Comparison of ENCODE assay signal across 17 cellular contexts in genomic region chrX:37817579-37817978, GRCh38. TPM values are rescaled to one million over a fixed set of nuclear protein-coding genes. Genes with fewer than 3 reads are reported as not detected.
DNase-seq lines count a peak whose midpoint lies in the region; ATAC-seq lines count a peak whose summit lies in the region.
"Had no signal": no experiment of that assay in that cellular context is flagged by ENCODE, and none has a peak within 500 bp of the region (broad histone marks: within the 10 kb centered on the region; RNA-seq: fewer than 3 reads in every experiment).

No MANE protein-coding gene starts in this region.

- H3K23ac ChIP-seq in neuronal stem cell (ENCODE audit: low read depth, low read length, poor library complexity): no peak overlapping the region

- H3K27me3 ChIP-seq in neuronal stem cell (ENCODE audit: control insufficient read depth in 3 of 3, insufficient read depth in 3 of 3, low read depth in 1 of 3, low read length in 3 of 3): peaks cover 0 to 8% (median 0%) of the 10 kb centered on the region in 3 experiments
- H3K27me3 ChIP-seq: body of pancreas, right atrium auricular region had no signal

- H3K27ac ChIP-seq in neuronal stem cell (replicated peaks; ENCODE audit: low read length): no peak overlapping the region
- H3K27ac ChIP-seq: body of pancreas, right atrium auricular region, VCaP had no signal

- no peaks in the 10 kb centered on the region for H3K9me3 ChIP-seq in neuronal stem cell (replicated peaks in 1 of 2; ENCODE audit: control insufficient read depth in 2 of 2, insufficient read depth in 1 of 2, low read depth in 1 of 2, low read length in 2 of 2)
- H3K9me3 ChIP-seq: body of pancreas, right atrium auricular region had no signal

- H4K91ac ChIP-seq in neuronal stem cell (ENCODE audit: low read depth, low read length, poor library complexity): no peak overlapping the region

- H3K27ac Mint-ChIP-seq in memory B cell: peak overlapping the region; percentile 99
- H3K27ac Mint-ChIP-seq: effector memory CD8-positive, alpha-beta T cell; nephron; stimulated activated effector memory CD8-positive, alpha-beta T cell treated with anti-CD3 and anti-CD28 coated beads, Interleukin-12 subunit alpha, Interleukin-12 subunit beta, amount 100 ng/mL, for 72 hours had no signal

- H3K4ac ChIP-seq in neuronal stem cell (ENCODE audit: low read length): no peak overlapping the region

- no peak overlapping the region for H2BK5ac ChIP-seq in neuronal stem cell (ENCODE audit: low read length)

- peak; percentile 53 for ATAC-seq in GM18909 (IDR thresholded peaks at IDR 0.05; ENCODE audit: poor library complexity, unreplicated experiment)
- ATAC-seq in HG02642 (IDR thresholded peaks at IDR 0.05; ENCODE audit: poor library complexity, unreplicated experiment): peak; percentile 45
- ATAC-seq in HG03432 (IDR thresholded peaks at IDR 0.05; ENCODE audit: unreplicated experiment): peak; percentile 43
- ATAC-seq in memory B cell (ENCODE audit: low read depth): peak; percentile 57
- ATAC-seq: body of pancreas; effector memory CD8-positive, alpha-beta T cell; PC-3; stimulated activated effector memory CD8-positive, alpha-beta T cell treated with anti-CD3 and anti-CD28 coated beads, Interleukin-12 subunit alpha, Interleukin-12 subunit beta, amount 100 ng/mL, for 72 hours had no signal

- peaks cover 2% of the 10 kb centered on the region for H3K36me3 Mint-ChIP-seq in memory B cell
- H3K36me3 Mint-ChIP-seq: stimulated activated effector memory CD8-positive, alpha-beta T cell treated with anti-CD3 and anti-CD28 coated beads, Interleukin-12 subunit alpha, Interleukin-12 subunit beta, amount 100 ng/mL, for 72 hours had no signal

- no peak overlapping the region for H2BK12ac ChIP-seq in neuronal stem cell (ENCODE audit: low read length)

- H3K4me2 ChIP-seq in neuronal stem cell (ENCODE audit: insufficient read depth, low read length, poor library complexity, severe bottlenecking): no peak overlapping the region

- no peak overlapping the region for H2BK120ac ChIP-seq in neuronal stem cell (ENCODE audit: low read depth, low read length)

- peaks cover 33% of the 10 kb centered on the region for H3K4me1 Mint-ChIP-seq in memory B cell
- H3K4me1 Mint-ChIP-seq: nephron; stimulated activated effector memory CD8-positive, alpha-beta T cell treated with anti-CD3 and anti-CD28 coated beads, Interleukin-12 subunit alpha, Interleukin-12 subunit beta, amount 100 ng/mL, for 72 hours had no signal

- no peak overlapping the region for H3K4me3 ChIP-seq in neuronal stem cell (ENCODE audit: low read length in 2 of 2)
- H3K4me3 ChIP-seq: body of pancreas, right atrium auricular region had no signal

- no peaks in the 10 kb centered on the region for H3K4me1 ChIP-seq in neuronal stem cell (ENCODE audit: control insufficient read depth in 2 of 2, insufficient read depth in 1 of 2, low read depth in 1 of 2, low read length in 2 of 2)
- H3K4me1 ChIP-seq: body of pancreas, right atrium auricular region had no signal

- H2BK15ac ChIP-seq in neuronal stem cell (ENCODE audit: low read length): no peak overlapping the region

- peak in 1 of 2 donors; percentile 20 for DNase-seq in memory B cell (ENCODE audit: low spot score in 2 of 2)
- DNase-seq in T-helper 1 cell: no peak
- DNase-seq in NCI-H748 treated with DMSO at 0.1 percent for 48 hours (lab: John Stamatoyannopoulos, UW): no peak
- DNase-seq in posterior cingulate gyrus: no peak
- no peak for DNase-seq in neuronal stem cell (ENCODE audit: low spot score)
- DNase-seq: body of pancreas; C1 segment of cervical spinal cord; effector memory CD8-positive, alpha-beta T cell; PC-3; stimulated activated CD4-positive, alpha-beta T cell treated with anti-CD3 and anti-CD28 coated beads, Interleukin-4, amount 100 ng/mL, for 1 hour had no signal

- no peak overlapping the region for H3K9ac ChIP-seq in neuronal stem cell (ENCODE audit: low read depth, low read length, poor library complexity)

- H3K27me3 Mint-ChIP-seq in memory B cell: no peaks in the 10 kb centered on the region

- H3K9me3 Mint-ChIP-seq in memory B cell: no peaks in the 10 kb centered on the region
- H3K9me3 Mint-ChIP-seq: effector memory CD8-positive, alpha-beta T cell; nephron; stimulated activated effector memory CD8-positive, alpha-beta T cell treated with anti-CD3 and anti-CD28 coated beads, Interleukin-12 subunit alpha, Interleukin-12 subunit beta, amount 100 ng/mL, for 72 hours had no signal

- peak overlapping the region; percentile 87 for H3K4me3 Mint-ChIP-seq in memory B cell
- H3K4me3 Mint-ChIP-seq: effector memory CD8-positive, alpha-beta T cell; nephron; stimulated activated effector memory CD8-positive, alpha-beta T cell treated with anti-CD3 and anti-CD28 coated beads, Interleukin-12 subunit alpha, Interleukin-12 subunit beta, amount 100 ng/mL, for 72 hours had no signal

- intact Hi-C loops in posterior cingulate gyrus (cut with DNase I): no loop called here

- no peak overlapping the region for H4K8ac ChIP-seq in neuronal stem cell (ENCODE audit: low read depth, low read length)

- H2AK5ac ChIP-seq in neuronal stem cell (ENCODE audit: low read depth, low read length): no peak overlapping the region

- WGBS in neuronal stem cell (ENCODE audit: extremely low coverage in 2 of 2, insufficient read length in 2 of 2, insufficient replicate concordance in 1 of 2), 2 donors: no CpG with 5 or more reads among the region's 3 CpGs

- H3K18ac ChIP-seq in neuronal stem cell (ENCODE audit: low read length): no peak overlapping the region

- H3K36me3 ChIP-seq in neuronal stem cell (replicated peaks in 1 of 2; ENCODE audit: control insufficient read depth in 2 of 2, insufficient read depth in 2 of 2, low read length in 2 of 2): no peaks in the 10 kb centered on the region
- H3K36me3 ChIP-seq: right atrium auricular region had no signal

- no peak overlapping the region for H3K14ac ChIP-seq in neuronal stem cell (ENCODE audit: low read length)

- H2AFZ ChIP-seq in neuronal stem cell (ENCODE audit: low read length): no peak overlapping the region

- no peaks in the 10 kb centered on the region for H3K79me1 ChIP-seq in neuronal stem cell (ENCODE audit: low read depth, low read length)

RNA-seq across cellular contexts. Expression of gene DYNLT3, which starts 29.8 kb away (rescaled TPM):
- 4.7 TPM for polyA plus RNA-seq in neuronal stem cell (2013, experiment 1 of 2)
- polyA plus RNA-seq in neuronal stem cell (2013, experiment 2 of 2): 4.5 TPM

RNA-seq across cellular contexts. Expression of gene CYBB, which starts 37.7 kb away (rescaled TPM):
- 0.01 TPM for polyA plus RNA-seq in neuronal stem cell (2013, experiment 1 of 2)
- polyA plus RNA-seq in neuronal stem cell (2013, experiment 2 of 2): 0.03 TPM
